In the genomic region with DNA sequence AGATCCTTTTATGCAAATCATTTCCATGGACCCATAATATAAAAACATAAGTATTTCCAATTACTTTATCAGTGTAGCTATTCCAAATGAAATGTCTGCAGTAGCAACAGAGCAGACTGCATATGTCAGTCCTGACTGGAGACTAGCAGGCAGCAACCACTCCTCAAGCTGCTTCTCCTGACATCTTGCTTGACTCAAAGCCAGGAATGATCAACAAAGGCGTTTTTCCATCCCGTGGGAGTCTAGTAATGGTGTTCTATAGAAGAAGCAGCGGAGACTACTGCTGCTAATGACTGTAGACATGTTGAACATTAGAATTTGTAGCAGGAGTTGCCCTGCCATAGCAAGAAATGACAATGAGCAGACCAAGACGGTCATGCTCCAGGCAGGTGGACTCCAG, we compare ENCODE assay signal across 20 cellular contexts.
"Had no signal": no experiment of that assay in that cellular context is flagged by ENCODE, and none has a peak within 500 bp of the region (broad histone marks: within the 10 kb centered on the region; RNA-seq: fewer than 3 reads in every experiment).

No MANE protein-coding gene starts in this region.

- H3K27ac ChIP-seq: SJSA1, SK-N-MC had no signal

- H3K4me3 ChIP-seq: SJSA1, SK-N-MC had no signal

- H3K27me3 ChIP-seq: SJSA1 had no signal

- DNase-seq: IMR-90, Kasumi-1, KG1, MM.1S, NCI-H1048, NCI-H1105, NCI-H1417, NCI-H1436 treated with DMSO at 0.1 percent for 48 hours, NCI-H1694, NCI-H187 treated with DMSO at 0.1 percent for 48 hours, NCI-H2029 treated with DMSO at 0.1 percent for 48 hours, NCI-H2227 treated with DMSO at 0.1 percent for 48 hours, NCI-H524, NCI-H526 treated with DMSO at 0.1 percent for 48 hours, NCI-H774, Right ventricle myocardium superior, RPMI8226, SIG-M5 had no signal

- H3K4me1 ChIP-seq: SJSA1 had no signal

- H3K36me3 ChIP-seq: SJSA1 had no signal
